Comparison of ENCODE assay signal across 1 cellular context in genomic region chr7:130228840-130229239, GRCh38.
A peak's percentile ranks its signal among the peaks of the same experiment; 100 is the strongest.
TF ChIP-seq lines count a peak whose summit lies in the region.

No MANE protein-coding gene starts in this region.

TF ChIP-seq in K562, 482 proteins besides CTCF, POLR2A, EP300 and RAD21 (continued from another document):
- TF ChIP-seq CEBPZ (IDR thresholded peaks at IDR 0.05; ENCODE audit: borderline replicate concordance, low read depth, low read length) (no peak), POLR2H (tag; IDR thresholded peaks at IDR 0.05; ENCODE audit: low read depth) (no peak), PKNOX1 (IDR thresholded peaks at IDR 0.05) (peak; percentile 80; the same call in 1 of the 2 replicates), ZNF224 (CRISPR knock-in tag; IDR thresholded peaks at IDR 0.05) (no peak), VEZF1 (CRISPR knock-in tag; IDR thresholded peaks at IDR 0.05) (peak; percentile 20; the same call in 1 of the 2 replicates), ZBTB12 (CRISPR knock-in tag; IDR thresholded peaks at IDR 0.05) (no peak), STAG1 (CRISPR knock-in tag; IDR thresholded peaks at IDR 0.05; ENCODE audit: borderline replicate concordance) (no peak), ZNF639 (CRISPR knock-in tag; conservative IDR thresholded peaks at IDR 0.05 in 1 of 2, IDR thresholded peaks at IDR 0.05 in 1 of 2) (no peak), NRF1 (conservative IDR thresholded peaks at IDR 0.05 in 1 of 2, IDR thresholded peaks at IDR 0.05 in 1 of 2) (no peak), LEF1 (IDR thresholded peaks at IDR 0.05) (no peak), PBX2 (CRISPR knock-in tag; IDR thresholded peaks at IDR 0.05; ENCODE audit: low read depth) (no peak), PBX2 (tag; conservative IDR thresholded peaks at IDR 0.05; ENCODE audit: low read depth) (peak; percentile 86), ZKSCAN8 (CRISPR knock-in tag; IDR thresholded peaks at IDR 0.05) (no peak), ETV5 (CRISPR knock-in tag; IDR thresholded peaks at IDR 0.05; ENCODE audit: low read depth) (no peak), STAT6 (CRISPR knock-in tag; IDR thresholded peaks at IDR 0.05) (no peak), ZNF316 (IDR thresholded peaks at IDR 0.05) (no peak), SPI1 (IDR thresholded peaks at IDR 0.05; ENCODE audit: borderline replicate concordance, low read depth, low read length) (peak; percentile 96), SOX6 (IDR thresholded peaks at IDR 0.05) (peak; percentile 79; the same call in 1 of the 2 replicates), TEAD4 (IDR thresholded peaks at IDR 0.05; ENCODE audit: low read length) (0 out of 2 replicates have a peak, but pooled peaks have one; percentile 10), TEAD4 (CRISPR knock-in tag; IDR thresholded peaks at IDR 0.05; ENCODE audit: borderline replicate concordance) (no peak), GATA2 (CRISPR knock-in tag; IDR thresholded peaks at IDR 0.05) (no peak), PHF21A (IDR thresholded peaks at IDR 0.05; ENCODE audit: borderline replicate concordance, low read depth) (0 out of 2 replicates have a peak, but pooled peaks have one; percentile 20), POU5F1 (IDR thresholded peaks at IDR 0.05; ENCODE audit: borderline replicate concordance, low read depth, low read length, partially characterized antibody) (no peak), ESRRB (CRISPR knock-in tag; IDR thresholded peaks at IDR 0.05; ENCODE audit: borderline replicate concordance) (no peak), ZEB2 (IDR thresholded peaks at IDR 0.05) (no peak), ZNF785 (CRISPR knock-in tag; IDR thresholded peaks at IDR 0.05) (no peak), STAT5A (IDR thresholded peaks at IDR 0.05; ENCODE audit: borderline replicate concordance, low read length) (no peak), SRSF3 (IDR thresholded peaks at IDR 0.05; ENCODE audit: insufficient read depth, low read length) (no peak), TRIM24 (IDR thresholded peaks at IDR 0.05) (no peak), CREB1 (IDR thresholded peaks at IDR 0.05) (no peak), CREB1 (CRISPR knock-in tag; IDR thresholded peaks at IDR 0.05) (no peak), HOMEZ (CRISPR knock-in tag; IDR thresholded peaks at IDR 0.05) (no peak), GTF3C2 (IDR thresholded peaks at IDR 0.05; ENCODE audit: borderline replicate concordance, extremely low read depth, insufficient read length) (no peak)
